In genomic region chr16:89362187-89362865, GRCh38 we compare ENCODE assay signal across 8 cellular contexts.
DNase-seq lines count a peak whose midpoint lies in the region; ATAC-seq and TF ChIP-seq lines count a peak whose summit lies in the region.
"Not testable (repeated sequence)": the region's sequence is repeated elsewhere in the genome, so short reads cannot be mapped to it uniquely, and the experiment has no call there.

No MANE protein-coding gene starts in this region.

- H2BK5ac ChIP-seq in H9 (ENCODE audit: insufficient read length, low read length) = peak overlapping the region; percentile 4

- H3K4me1 ChIP-seq in BLaER1 treated with 17β-estradiol and CSF1 and Interleukin-3, amounts not matched to agents 10 nM and 100 nM = peaks cover 95 to 100% (median 99%) of the 10 kb centered on the region in 10 experiments
- peaks cover 21% of the 10 kb centered on the region for H3K4me1 ChIP-seq in H9 (ENCODE audit: insufficient read depth, low read length)

- not testable (repeated sequence) for H2AFZ ChIP-seq in H9 (ENCODE audit: low read length)

- WGBS in H9 (ENCODE audit: extremely low coverage, insufficient read length, low lambda C conversion rate) = no CpG with 5 or more reads among the region's 11 CpGs

- H3K27me3 ChIP-seq in BLaER1 treated with 17β-estradiol and CSF1 and Interleukin-3, amounts not matched to agents 10 nM and 100 nM; H9 (ENCODE audit: insufficient read depth, low read length): not testable (repeated sequence)

- not testable (repeated sequence) for H3K56ac ChIP-seq in H9 (ENCODE audit: insufficient read length, low read depth, low read length)

- H2BK12ac ChIP-seq in H9 (ENCODE audit: insufficient read length, low read depth, low read length) = peak overlapping the region; percentile 5

- peak overlapping the region in 3 of 11 experiments; percentile 29 to 56 (median 38); a peak in 4 of 22 replicates for H3K27ac ChIP-seq in BLaER1 treated with 17β-estradiol and CSF1 and Interleukin-3, amounts not matched to agents 10 nM and 100 nM
- peak overlapping the region; percentile 50 for H3K27ac ChIP-seq in H9 (ENCODE audit: insufficient read length, low read depth, low read length)

- H4K8ac ChIP-seq in H9 (replicated peaks; ENCODE audit: insufficient read length, low read depth, low read length) = not testable (repeated sequence)

- H3K4me3 ChIP-seq in BLaER1 treated with 17β-estradiol and CSF1 and Interleukin-3, amounts not matched to agents 10 nM and 100 nM = not testable (repeated sequence)

- H3K9ac ChIP-seq in BLaER1 treated with 17β-estradiol and CSF1 and Interleukin-3, amounts not matched to agents 10 nM and 100 nM = peak overlapping the region in 7 of 11 experiments; percentile 4 to 62 (median 46); a peak in 8 of 22 replicates
- peak overlapping the region; percentile 27 for H3K9ac ChIP-seq in H9 (ENCODE audit: extremely low read depth, insufficient read length, low read length)

- H3K23me2 ChIP-seq in H9 (ENCODE audit: insufficient read length, low read depth, low read length, poor library complexity, severe bottlenecking) = not testable (repeated sequence)

- H4K91ac ChIP-seq in H9 (ENCODE audit: insufficient read length, low read depth, low read length) = peak overlapping the region; percentile 18

- TF ChIP-seq CTCF in H9 (conservative IDR thresholded peaks at IDR 0.05); progenitor cell of endocrine pancreas (IDR thresholded peaks at IDR 0.05; ENCODE audit: unreplicated experiment): not testable (repeated sequence)

- peak overlapping the region; percentile 80 to 95 (median 91) for H3K4me2 ChIP-seq in BLaER1 treated with 17β-estradiol and CSF1 and Interleukin-3, amounts not matched to agents 10 nM and 100 nM
- not testable (repeated sequence) for H3K4me2 ChIP-seq in H9 (ENCODE audit: insufficient read depth, insufficient read length, low read length)

- peaks cover 76% of the 10 kb centered on the region; the same call in 1 of the 2 replicates for H3K79me2 ChIP-seq in H9 (ENCODE audit: insufficient read depth, low read length)

- ATAC-seq in GM18907 (IDR thresholded peaks at IDR 0.05; ENCODE audit: unreplicated experiment) = peak; percentile 57
- ATAC-seq in HG03354 (IDR thresholded peaks at IDR 0.05; ENCODE audit: poor library complexity, severe bottlenecking, unreplicated experiment) = peak; percentile 58
- not testable (repeated sequence) for ATAC-seq in activated naive CD8-positive, alpha-beta T cell treated with anti-CD3 and anti-CD28 coated beads, Interleukin-2, amount 10 ng/mL, durations not matched to agents 7 days and 5 days (ENCODE audit: low read depth)
- peak; percentile 30 for ATAC-seq in left ventricle myocardium superior

- H4K5ac ChIP-seq in H9 (ENCODE audit: insufficient read length, low read depth, low read length) = peak overlapping the region; percentile 26

- H2BK20ac ChIP-seq in H9 (ENCODE audit: low read depth, low read length, poor library complexity, severe bottlenecking) = not testable (repeated sequence)

- intact Hi-C loops in left ventricle myocardium superior (cut with micrococcal nuclease) = not testable (repeated sequence)

- H3K18ac ChIP-seq in H9 (ENCODE audit: insufficient read length, low read depth, low read length) = peak overlapping the region; percentile 2

- peak overlapping the region; percentile 82 to 89 (median 88) for H3K27ac Mint-ChIP-seq in H9
- peak overlapping the region; percentile 87 for H3K27ac Mint-ChIP-seq in activated naive CD8-positive, alpha-beta T cell treated with anti-CD3 and anti-CD28 coated beads, Interleukin-2, amount 10 ng/mL, durations not matched to agents 7 days and 5 days
- H3K27ac Mint-ChIP-seq in progenitor cell of endocrine pancreas = peak overlapping the region; percentile 55

- H3K27me3 Mint-ChIP-seq in H9 (ENCODE audit: low read depth); activated naive CD8-positive, alpha-beta T cell treated with anti-CD3 and anti-CD28 coated beads, Interleukin-2, amount 10 ng/mL, durations not matched to agents 7 days and 5 days; progenitor cell of endocrine pancreas: not testable (repeated sequence)

- not testable (repeated sequence) for H3K4ac ChIP-seq in H9 (ENCODE audit: low read depth, low read length)

- peak overlapping the region; percentile 47; the same call in 1 of the 2 replicates for H3K14ac ChIP-seq in H9 (ENCODE audit: insufficient read depth, low read length)

- not testable (repeated sequence) for H3T11ph ChIP-seq in H9 (ENCODE audit: low read length)

- not testable (repeated sequence) for H3K23ac ChIP-seq in H9 (ENCODE audit: insufficient read length, low read depth, low read length)

- H2AK5ac ChIP-seq in H9 (ENCODE audit: insufficient read length, low read length) = peak overlapping the region; percentile 17

- H3K36me3 Mint-ChIP-seq in H9 (ENCODE audit: insufficient read depth in 1 of 3, low read depth in 3 of 3); activated naive CD8-positive, alpha-beta T cell treated with anti-CD3 and anti-CD28 coated beads, Interleukin-2, amount 10 ng/mL, durations not matched to agents 7 days and 5 days; progenitor cell of endocrine pancreas (ENCODE audit: insufficient read depth): not testable (repeated sequence)

- not testable (repeated sequence) for DNase-seq in H9; activated naive CD8-positive, alpha-beta T cell treated with anti-CD3 and anti-CD28 coated beads, Interleukin-2, amount 10 ng/mL, durations not matched to agents 7 days and 5 days; left ventricle myocardium superior; progenitor cell of endocrine pancreas (ENCODE audit: low spot score, unreplicated experiment)
- peak; percentile 26 for DNase-seq in SK-MEL-5 (ENCODE audit: low read depth, low spot score)

- H3K79me1 ChIP-seq in H9 (ENCODE audit: insufficient read depth, low read depth, low read length, poor library complexity, severe bottlenecking) = not testable (repeated sequence)

- POLR2A ChIA-PET in activated naive CD8-positive, alpha-beta T cell treated with anti-CD3 and anti-CD28 coated beads, Interleukin-2, amount 10 ng/mL, durations not matched to agents 7 days and 5 days (lab: Charles Lee) = interaction anchor here (0.5 to 2.7 kb wide), 3 partner anchors 26 to 127 kb away, joined by 3 to 11 read pairs (median 10); no protein-coding TSS in a partner anchor

- H4K20me1 ChIP-seq in BLaER1 treated with 17β-estradiol and CSF1 and Interleukin-3, amounts not matched to agents 10 nM and 100 nM = peaks cover 98 to 100% (median 100%) of the 10 kb centered on the region in 11 experiments
- not testable (repeated sequence) for H4K20me1 ChIP-seq in H9 (ENCODE audit: control insufficient read depth, insufficient read depth, insufficient read length)

- peaks cover 6 to 33% (median 27%) of the 10 kb centered on the region in 11 experiments; a peak in 18 of 22 replicates for H3K36me3 ChIP-seq in BLaER1 treated with 17β-estradiol and CSF1 and Interleukin-3, amounts not matched to agents 10 nM and 100 nM

- H3K4me3 Mint-ChIP-seq in H9; progenitor cell of endocrine pancreas (ENCODE audit: low read depth): not testable (repeated sequence)
- H3K4me3 Mint-ChIP-seq in activated naive CD8-positive, alpha-beta T cell treated with anti-CD3 and anti-CD28 coated beads, Interleukin-2, amount 10 ng/mL, durations not matched to agents 7 days and 5 days = peak overlapping the region; percentile 79

- in situ Hi-C loops in SK-MEL-5 (cut with HindIII; ENCODE audit: low pct_unique_long_range_greater_than_20kb, low sequenced_read_pairs) = not testable (repeated sequence)

- not testable (repeated sequence) for H2BK15ac ChIP-seq in H9 (ENCODE audit: low read depth, low read length)

- not testable (repeated sequence) for H2BK120ac ChIP-seq in H9 (ENCODE audit: low read depth, low read length, poor library complexity, severe bottlenecking)

- peaks cover 66% of the 10 kb centered on the region in 2 experiments for H3K4me1 Mint-ChIP-seq in H9
- peaks cover 77% of the 10 kb centered on the region for H3K4me1 Mint-ChIP-seq in activated naive CD8-positive, alpha-beta T cell treated with anti-CD3 and anti-CD28 coated beads, Interleukin-2, amount 10 ng/mL, durations not matched to agents 7 days and 5 days
- peaks cover 40% of the 10 kb centered on the region for H3K4me1 Mint-ChIP-seq in progenitor cell of endocrine pancreas (ENCODE audit: low read depth)

- H3K9me3 Mint-ChIP-seq in H9; activated naive CD8-positive, alpha-beta T cell treated with anti-CD3 and anti-CD28 coated beads, Interleukin-2, amount 10 ng/mL, durations not matched to agents 7 days and 5 days; progenitor cell of endocrine pancreas (ENCODE audit: low read depth): not testable (repeated sequence)

- not testable (repeated sequence) for H3K9me3 ChIP-seq in BLaER1 treated with 17β-estradiol and CSF1 and Interleukin-3, amounts not matched to agents 10 nM and 100 nM (replicated peaks in 1 of 11); H9 (ENCODE audit: control insufficient read depth, low read depth, low read length)
